ENCODE assay signal across 10 cellular contexts in genomic region chr12:49675137-49675536, GRCh38. TPM values are rescaled to one million over a fixed set of nuclear protein-coding genes. Genes with fewer than 3 reads are reported as not detected.
DNase-seq lines count a peak whose midpoint lies in the region; ATAC-seq and TF ChIP-seq lines count a peak whose summit lies in the region.
"Had no signal": no experiment of that assay in that cellular context is flagged by ENCODE, and none has a peak within 500 bp of the region (broad histone marks: within the 10 kb centered on the region; RNA-seq: fewer than 3 reads in every experiment).

No MANE protein-coding gene starts in this region.

- TF ChIP-seq POLR2A in uterus (IDR thresholded peaks at IDR 0.05): no peak

- peak overlapping the region; percentile 99 for H3K27ac Mint-ChIP-seq in osteocyte (ENCODE audit: unreplicated experiment)

- H3K36me3 ChIP-seq in cardiac muscle cell (no peaks in the 10 kb centered on the region), uterus (no peaks in the 10 kb centered on the region)

- intact Hi-C loops in left ventricle myocardium superior (cut with micrococcal nuclease): no loop called here
- intact Hi-C loops in uterus (cut with DNase I; ENCODE audit: low total_unique reads): no loop called here

- TF ChIP-seq CTCF in cardiac muscle cell (IDR thresholded peaks at IDR 0.05; ENCODE audit: low read depth, low read length): no peak
- TF ChIP-seq CTCF in osteocyte (IDR thresholded peaks at IDR 0.05): no peak
- TF ChIP-seq CTCF in uterus (IDR thresholded peaks at IDR 0.05): no peak

- no peaks in the 10 kb centered on the region for H3K9me3 Mint-ChIP-seq in osteocyte (ENCODE audit: unreplicated experiment)

- no peaks in the 10 kb centered on the region for H3K36me3 Mint-ChIP-seq in osteocyte (ENCODE audit: unreplicated experiment)

- H3K4me3 ChIP-seq in cardiac muscle cell (no peak overlapping the region), uterus (no peak overlapping the region)
- H3K4me3 ChIP-seq: K562 had no signal

- peaks cover 41% of the 10 kb centered on the region for H3K4me1 ChIP-seq in cardiac muscle cell (ENCODE audit: low read depth)
- H3K4me1 ChIP-seq in uterus: peaks cover 14 to 28% of the 10 kb centered on the region in 2 donors

- no peak for ATAC-seq in left ventricle myocardium superior
- no peak for ATAC-seq in left lobe of liver
- ATAC-seq: K562 had no signal

- H3K27me3 Mint-ChIP-seq in osteocyte (ENCODE audit: unreplicated experiment): no peaks in the 10 kb centered on the region

- H3K9me3 ChIP-seq in cardiac muscle cell (ENCODE audit: low read depth) (no peaks in the 10 kb centered on the region), uterus (no peaks in the 10 kb centered on the region)

- DNase-seq in cardiac muscle cell (ENCODE audit: low read depth in 1 of 2, low spot score in 1 of 2): no peak
- DNase-seq in left ventricle myocardium superior: no peak
- DNase-seq in fibroblast of gingiva (ENCODE audit: low read depth): peak; percentile 37
- DNase-seq in osteocyte (ENCODE audit: extremely low spot score, unreplicated experiment): no peak
- DNase-seq in uterus: no peak
- no peak for DNase-seq in NCI-H748 treated with DMSO at 0.1 percent for 48 hours (lab: John Stamatoyannopoulos, UW)
- DNase-seq in NCI-H2029 treated with DMSO at 0.1 percent for 48 hours (lab: John Stamatoyannopoulos, UW): no peak
- DNase-seq in left lobe of liver (ENCODE audit: low spot score): no peak
- DNase-seq: ACHN had no signal

- peaks cover 49% of the 10 kb centered on the region for H3K4me1 Mint-ChIP-seq in osteocyte (ENCODE audit: unreplicated experiment)

- H3K4me3 Mint-ChIP-seq in osteocyte (ENCODE audit: unreplicated experiment): no peak overlapping the region

- H3K27ac ChIP-seq in cardiac muscle cell: peak overlapping the region; percentile 10
- H3K27ac ChIP-seq in uterus: peak overlapping the region; percentile 92 to 99

- no peaks in the 10 kb centered on the region for H3K27me3 ChIP-seq in cardiac muscle cell
- no peaks in the 10 kb centered on the region for H3K27me3 ChIP-seq in uterus

RNA-seq across cellular contexts. Expression of gene FMNL3, which starts 32.1 kb away (rescaled TPM):
- total RNA-seq in cardiac muscle cell (5.1 and 5.6 TPM in 2 replicates), left ventricle myocardium superior (11.3 TPM), osteocyte (37.4 and 37.7 TPM in 2 replicates), uterus (10 to 100 TPM in 2 of 4 donors, 1 to 10 TPM in 2; 3.3 to 45.7 (median 20.4) TPM), left lobe of liver (3.1 TPM)
- 2.9 and 4.7 TPM in 2 replicates for polyA plus RNA-seq in cardiac muscle cell

RNA-seq across cellular contexts. Expression of gene PRPF40B, which starts 51.8 kb away (rescaled TPM):
- total RNA-seq in cardiac muscle cell (27.4 and 52.9 TPM in 2 replicates), left ventricle myocardium superior (21.1 TPM), osteocyte (25.6 and 28.9 TPM in 2 replicates), uterus (10 to 100 TPM; 17.4 to 72.9 (median 25.4) TPM), left lobe of liver (6.3 TPM)
- 46.4 and 67.0 TPM in 2 replicates for polyA plus RNA-seq in cardiac muscle cell
